ENCODE assay signal across 13 cellular contexts in the genomic region with DNA sequence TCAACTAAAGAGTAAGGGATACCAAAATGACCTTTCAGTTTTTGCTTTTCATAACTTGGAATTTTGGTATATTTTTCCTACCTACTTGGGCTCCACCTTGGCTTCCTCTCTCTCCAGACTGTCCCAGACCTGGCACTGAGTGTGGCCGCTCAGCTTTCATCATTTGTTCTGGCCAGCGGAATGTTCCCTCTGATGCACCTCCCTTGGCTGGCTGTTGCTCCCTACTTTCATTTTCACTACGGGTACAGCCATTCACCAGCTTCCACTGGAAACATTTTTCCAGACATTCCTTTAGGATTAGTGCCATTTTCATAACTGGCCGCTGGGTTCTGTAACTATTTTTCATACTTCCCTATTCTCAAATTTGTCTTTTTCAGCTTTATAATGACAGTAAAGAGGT.
DNase-seq lines count a peak whose midpoint lies in the region; ATAC-seq, FAIRE-seq and TF ChIP-seq lines count a peak whose summit lies in the region.
"Had no signal": no experiment of that assay in that cellular context is flagged by ENCODE, and none has a peak within 500 bp of the region (broad histone marks: within the 10 kb centered on the region; RNA-seq: fewer than 3 reads in every experiment).

No MANE protein-coding gene starts in this region.

- no peaks in the 10 kb centered on the region for H3K9me1 ChIP-seq in IMR-90 (ENCODE audit: insufficient read depth, low read length)

- no peak for TF ChIP-seq CTCF in A549 (IDR thresholded peaks at IDR 0.05)
- no peak for TF ChIP-seq CTCF in IMR-90 (conservative IDR thresholded peaks at IDR 0.05; ENCODE audit: low read depth, low read length)
- TF ChIP-seq CTCF in thyroid gland (IDR thresholded peaks at IDR 0.05), result no peak

- no peaks in the 10 kb centered on the region for H3K27me3 Mint-ChIP-seq in naive thymus-derived CD4-positive, alpha-beta T cell
- H3K27me3 Mint-ChIP-seq: B cell had no signal

- no peak overlapping the region for H3K18ac ChIP-seq in IMR-90 (ENCODE audit: low read depth, low read length)
- no peak overlapping the region for H3K18ac ChIP-seq in mesenchymal stem cell (ENCODE audit: low read depth in 1 of 2, low read length in 2 of 2)

- H2BK120ac ChIP-seq in IMR-90 (ENCODE audit: low read depth, low read length) (no peak overlapping the region), mesenchymal stem cell (ENCODE audit: low read depth, low read length) (no peak overlapping the region)

- POLR2A ChIA-PET in A549 (lab: Yijun Ruan, JAX) (interaction anchor here (0.6 kb wide), 1 partner anchor 628 kb away, joined by 3 read pairs; no protein-coding TSS in a partner anchor), IMR-90 (lab: Charles Lee; ENCODE audit: unreplicated experiment) (no interaction called here)
- POLR2A ChIA-PET in naive thymus-derived CD4-positive, alpha-beta T cell (lab: Charles Lee), result no interaction called here

- WGBS in A549 (ENCODE audit: missing lambda C conversion rate), result 3% methylated on average over 4 of the region's 4 CpGs
- WGBS in IMR-90 (ENCODE audit: extremely low coverage in 2 of 2, insufficient read length in 1 of 2), 2 experiments, result no CpG with 5 or more reads among the region's 4 CpGs
- WGBS in mesenchymal stem cell, result 79% methylated on average over 3 of the region's 4 CpGs
- WGBS in thyroid gland, 2 donors, result 62 to 76% methylated on average over 4 of the region's 4 CpGs

- no peak for ATAC-seq in A549
- peak; percentile 57 for ATAC-seq in IMR-90 (ENCODE audit: low read depth)
- ATAC-seq in naive thymus-derived CD4-positive, alpha-beta T cell, result no peak
- ATAC-seq: activated T-cell treated with anti-CD3 and anti-CD28 coated beads, Interleukin-2, amount 50 U/mL, for 72 hours had no signal

- no peak for FAIRE-seq in A549 (lab: Jason Lieb, UNC)

- DNase-seq in A549 (ENCODE audit: low read depth in 1 of 2, low spot score in 1 of 2) (peak in 1 of 2 experiments; percentile 2), IMR-90 (peak; percentile 19), dedifferentiated amniotic fluid mesenchymal stem cell (ENCODE audit: extremely low spot score) (peak; percentile 85), mesenchymal stem cell (peak; percentile 59), thyroid gland (no peak)
- DNase-seq in effector memory CD4-positive, alpha-beta T cell, result no peak
- DNase-seq in naive thymus-derived CD4-positive, alpha-beta T cell, result no peak
- DNase-seq in effector CD8-positive, alpha-beta T cell (lab: John Stamatoyannopoulos, UW), result no peak
- DNase-seq: activated T-cell treated with anti-CD3 and anti-CD28 coated beads, Interleukin-2, amount 50 U/mL, for 72 hours; colonic mucosa; NCI-H187; nephron progenitor cell had no signal

- peaks cover 0 to 7% (median 0%) of the 10 kb centered on the region in 11 donors for H3K9me3 Mint-ChIP-seq in naive thymus-derived CD4-positive, alpha-beta T cell

- H3K4me1 ChIP-seq in A549 (no peaks in the 10 kb centered on the region), IMR-90 (ENCODE audit: control insufficient read depth, insufficient read depth, low read length) (no peaks in the 10 kb centered on the region), mesenchymal stem cell (ENCODE audit: control insufficient read depth, insufficient read depth, low read depth, low read length) (no peaks in the 10 kb centered on the region), thyroid gland (no peaks in the 10 kb centered on the region)
- H3K4me1 ChIP-seq in effector memory CD4-positive, alpha-beta T cell (ENCODE audit: control insufficient read depth, insufficient read depth, low read length, poor library complexity, severe bottlenecking), result no peaks in the 10 kb centered on the region
- H3K4me1 ChIP-seq in naive thymus-derived CD4-positive, alpha-beta T cell (ENCODE audit: control insufficient read depth in 2 of 2, insufficient read depth in 2 of 2, low read length in 2 of 2), result no peaks in the 10 kb centered on the region
- H3K4me1 ChIP-seq: colonic mucosa had no signal

- TF ChIP-seq EP300 in A549 (IDR thresholded peaks at IDR 0.05), result no peak

- no peak overlapping the region for H3K4ac ChIP-seq in IMR-90 (ENCODE audit: low read depth, low read length)
- H3K4ac ChIP-seq in mesenchymal stem cell (ENCODE audit: low read depth in 1 of 2, low read length in 2 of 2), result no peak overlapping the region

- H2BK20ac ChIP-seq in IMR-90 (ENCODE audit: low read depth, low read length), result no peak overlapping the region

- no peak overlapping the region for H2AK9ac ChIP-seq in IMR-90 (replicated peaks; ENCODE audit: low read depth, low read length, poor library complexity)

- no peak overlapping the region for H3K4me3 Mint-ChIP-seq in naive thymus-derived CD4-positive, alpha-beta T cell
- H3K4me3 Mint-ChIP-seq: activated T-cell treated with anti-CD3 and anti-CD28 coated beads, Interleukin-2, amount 50 U/mL, for 72 hours; B cell; nephron progenitor cell had no signal

- H3K4me1 Mint-ChIP-seq in naive thymus-derived CD4-positive, alpha-beta T cell, result peaks cover 0 to 2% (median 0%) of the 10 kb centered on the region in 7 donors
- H3K4me1 Mint-ChIP-seq: B cell, nephron progenitor cell had no signal

- H2BK15ac ChIP-seq in IMR-90 (ENCODE audit: low read depth, low read length), result no peak overlapping the region
- no peak overlapping the region for H2BK15ac ChIP-seq in mesenchymal stem cell (ENCODE audit: low read depth, poor library complexity, severe bottlenecking)

- no peak overlapping the region for H4K8ac ChIP-seq in IMR-90 (ENCODE audit: low read depth in 2 of 2, low read length in 2 of 2)
- H4K8ac ChIP-seq in mesenchymal stem cell (ENCODE audit: low read length), result peak overlapping the region; percentile 72

- no peak overlapping the region for H2BK5ac ChIP-seq in IMR-90 (ENCODE audit: low read depth, low read length, poor library complexity, severe bottlenecking)
- no peak overlapping the region for H2BK5ac ChIP-seq in mesenchymal stem cell (ENCODE audit: low read depth, low read length, poor library complexity, severe bottlenecking)

- H3K27ac Mint-ChIP-seq in naive thymus-derived CD4-positive, alpha-beta T cell, result no peak overlapping the region
- H3K27ac Mint-ChIP-seq: activated T-cell treated with anti-CD3 and anti-CD28 coated beads, Interleukin-2, amount 50 U/mL, for 72 hours; B cell; nephron progenitor cell had no signal

- CTCF ChIA-PET in A549 (lab: Yijun Ruan, JAX), result no interaction called here
- CTCF ChIA-PET in IMR-90 (lab: Yijun Ruan, JAX), result interaction anchor here (0.6 kb wide), 1 partner anchor 1205 kb away, joined by 6 read pairs; no protein-coding TSS in a partner anchor
- CTCF ChIA-PET in naive thymus-derived CD4-positive, alpha-beta T cell (lab: Charles Lee), result no interaction called here

- H3K4me3 ChIP-seq in A549 (no peak overlapping the region), IMR-90 (ENCODE audit: insufficient read depth, low read depth, low read length) (peak overlapping the region; percentile 30; the same call in 1 of the 2 replicates), mesenchymal stem cell (ENCODE audit: insufficient read depth in 1 of 2, low read depth in 1 of 2, low read length in 2 of 2) (peak overlapping the region in 1 of 2 experiments; percentile 79), thyroid gland (replicated peaks in 1 of 3) (no peak overlapping the region)
- no peak overlapping the region for H3K4me3 ChIP-seq in effector memory CD4-positive, alpha-beta T cell (ENCODE audit: insufficient read depth, low read depth, low read length, poor library complexity, severe bottlenecking)
- H3K4me3 ChIP-seq in naive thymus-derived CD4-positive, alpha-beta T cell (ENCODE audit: low read length), result no peak overlapping the region
- H3K4me3 ChIP-seq: colonic mucosa had no signal

- no peak overlapping the region for H4K5ac ChIP-seq in IMR-90 (ENCODE audit: low read depth, low read length)

- no peak overlapping the region for H2AK5ac ChIP-seq in IMR-90 (ENCODE audit: low read depth, low read length)
- H2AK5ac ChIP-seq in mesenchymal stem cell (ENCODE audit: low read length, severe bottlenecking), result no peak overlapping the region

- H3K27me3 ChIP-seq in IMR-90 (ENCODE audit: control insufficient read depth, insufficient read depth, low read length) (no peaks in the 10 kb centered on the region), mesenchymal stem cell (ENCODE audit: control insufficient read depth in 1 of 2, insufficient read depth in 1 of 2, low read length in 2 of 2) (no peaks in the 10 kb centered on the region), thyroid gland (no peaks in the 10 kb centered on the region)
- no peaks in the 10 kb centered on the region for H3K27me3 ChIP-seq in effector memory CD4-positive, alpha-beta T cell (replicated peaks; ENCODE audit: control insufficient read depth, insufficient read depth, low read length, poor library complexity, severe bottlenecking)
- H3K27me3 ChIP-seq in naive thymus-derived CD4-positive, alpha-beta T cell (ENCODE audit: control insufficient read depth in 2 of 2, insufficient read depth in 2 of 2, low read length in 2 of 2), result no peaks in the 10 kb centered on the region
- H3K27me3 ChIP-seq: colonic mucosa had no signal

- dilution Hi-C loops in IMR-90 (cut with HindIII; ENCODE audit: low sequenced_read_pairs, unreplicated experiment), result no loop called here

- H3K4me2 ChIP-seq in A549 (peak overlapping the region; percentile 39; the same call in 2 of the 3 replicates), IMR-90 (ENCODE audit: low read depth, low read length) (peak overlapping the region; percentile 39), mesenchymal stem cell (ENCODE audit: low read length, poor library complexity, severe bottlenecking) (peak overlapping the region; percentile 50)

- H3K9ac ChIP-seq in IMR-90 (ENCODE audit: low read depth, low read length) (no peak overlapping the region), mesenchymal stem cell (ENCODE audit: low read length) (peak overlapping the region; percentile 86)

- H4K20me1 ChIP-seq in IMR-90 (ENCODE audit: insufficient read depth, low read length), result no peaks in the 10 kb centered on the region

- H3K36me3 ChIP-seq in IMR-90 (ENCODE audit: control insufficient read depth, insufficient read depth, low read length), result no peaks in the 10 kb centered on the region
- H3K36me3 ChIP-seq in mesenchymal stem cell (ENCODE audit: control insufficient read depth in 1 of 2, insufficient read depth in 2 of 2, low read depth in 1 of 2, low read length in 2 of 2), result no peaks in the 10 kb centered on the region
- H3K36me3 ChIP-seq in effector memory CD4-positive, alpha-beta T cell (ENCODE audit: control insufficient read depth, insufficient read depth, low read length), result no peaks in the 10 kb centered on the region
- H3K36me3 ChIP-seq in thyroid gland, result no peaks in the 10 kb centered on the region
- no peaks in the 10 kb centered on the region for H3K36me3 ChIP-seq in naive thymus-derived CD4-positive, alpha-beta T cell (ENCODE audit: control insufficient read depth in 2 of 3, insufficient read depth in 3 of 3, low read length in 3 of 3)
- H3K36me3 ChIP-seq: colonic mucosa had no signal

- no peak overlapping the region for H3K56ac ChIP-seq in IMR-90 (ENCODE audit: extremely low read depth, insufficient read depth, low read length)

- H3K14ac ChIP-seq in IMR-90 (replicated peaks; ENCODE audit: low read depth, low read length), result no peak overlapping the region
- H3K14ac ChIP-seq in mesenchymal stem cell (ENCODE audit: low read length in 2 of 2), result peak overlapping the region in 1 of 2 experiments; percentile 55

- no peak overlapping the region for H3K27ac ChIP-seq in A549
- H3K27ac ChIP-seq in IMR-90 (ENCODE audit: insufficient read depth, low read length), result no peak overlapping the region
- H3K27ac ChIP-seq in mesenchymal stem cell (ENCODE audit: low read length, poor library complexity, severe bottlenecking), result no peak overlapping the region
- H3K27ac ChIP-seq in effector memory CD4-positive, alpha-beta T cell (ENCODE audit: insufficient read depth, low read length, poor library complexity, severe bottlenecking), result no peak overlapping the region
- H3K27ac ChIP-seq in thyroid gland, result no peak overlapping the region
- no peak overlapping the region for H3K27ac ChIP-seq in naive thymus-derived CD4-positive, alpha-beta T cell (ENCODE audit: low read depth, low read length)
- H3K27ac ChIP-seq: colonic mucosa had no signal

- H2AFZ ChIP-seq in IMR-90 (replicated peaks; ENCODE audit: low read length, poor library complexity), result peak overlapping the region; percentile 50
- H2AFZ ChIP-seq in mesenchymal stem cell (ENCODE audit: low read depth, low read length), result no peak overlapping the region

- no TSS peak for BruUV-seq in IMR-90 (replicated peaks; lab: Mats Ljungman, UMichigan)

- intact Hi-C loops in IMR-90 (cut with micrococcal nuclease), result no loop called here
- intact Hi-C loops in thyroid gland (cut with DNase I), result no loop called here
- intact Hi-C loops in naive thymus-derived CD4-positive, alpha-beta T cell (cut with micrococcal nuclease), result no loop called here

- H4K91ac ChIP-seq in IMR-90 (ENCODE audit: insufficient read depth, low read depth, low read length) (no peak overlapping the region), mesenchymal stem cell (ENCODE audit: low read length) (no peak overlapping the region)

- no peak for TF ChIP-seq RAD21 in A549 (conservative IDR thresholded peaks at IDR 0.05 in 1 of 2, IDR thresholded peaks at IDR 0.05 in 1 of 2)
- TF ChIP-seq RAD21 in IMR-90 (IDR thresholded peaks at IDR 0.05; ENCODE audit: low read length), result no peak

- H3K36me3 Mint-ChIP-seq in naive thymus-derived CD4-positive, alpha-beta T cell, result no peaks in the 10 kb centered on the region

- TF ChIP-seq POLR2A in A549 (IDR thresholded peaks at IDR 0.05; ENCODE audit: low read length) (no peak), IMR-90 (IDR thresholded peaks at IDR 0.05; ENCODE audit: low read depth, low read length) (no peak), thyroid gland (IDR thresholded peaks at IDR 0.05) (no peak)

- H2BK12ac ChIP-seq in mesenchymal stem cell (ENCODE audit: low read length in 2 of 2), result no peak overlapping the region

- in situ Hi-C loops in IMR-90 (cut with MboI; ENCODE audit: low sequenced_read_pairs), result no loop called here

- H3K79me1 ChIP-seq in IMR-90 (ENCODE audit: low read depth in 1 of 2, low read length in 2 of 2) (no peaks in the 10 kb centered on the region), mesenchymal stem cell (replicated peaks; ENCODE audit: low read length, poor library complexity, severe bottlenecking) (no peaks in the 10 kb centered on the region)

- H3K9me3 ChIP-seq in A549, result no peaks in the 10 kb centered on the region
- no peaks in the 10 kb centered on the region for H3K9me3 ChIP-seq in IMR-90 (ENCODE audit: control insufficient read depth, insufficient read depth, low read length)
- no peaks in the 10 kb centered on the region for H3K9me3 ChIP-seq in mesenchymal stem cell (ENCODE audit: control insufficient read depth, low read length)
- no peaks in the 10 kb centered on the region for H3K9me3 ChIP-seq in effector memory CD4-positive, alpha-beta T cell (ENCODE audit: control insufficient read depth, low read length)
- H3K9me3 ChIP-seq in thyroid gland, result no peaks in the 10 kb centered on the region
- H3K9me3 ChIP-seq in naive thymus-derived CD4-positive, alpha-beta T cell (ENCODE audit: control insufficient read depth in 2 of 3, low read length in 3 of 3), result no peaks in the 10 kb centered on the region
- H3K9me3 ChIP-seq: colonic mucosa had no signal

- H3K23ac ChIP-seq in IMR-90 (ENCODE audit: low read depth, low read length) (no peak overlapping the region), mesenchymal stem cell (ENCODE audit: low read length in 2 of 2) (no peak overlapping the region)

Comparison
In these comparisons a context has a peak if more than half of its experiments do, and no peak if none do; other contexts are left out.
1. DNase-seq: peak in IMR-90 (single experiment), dedifferentiated amniotic fluid mesenchymal stem cell (single experiment) and mesenchymal stem cell (single experiment); none in effector memory CD4-positive, alpha-beta T cell (0 of 3), thyroid gland (0 of 2), naive thymus-derived CD4-positive, alpha-beta T cell (0 of 9) and effector CD8-positive, alpha-beta T cell (single experiment).
2. Peak in every context shown above with its lines, with median percentiles within 50 percentile points of each other: H3K4me2 ChIP-seq.